ENCODE assay signal across 22 cellular contexts in the genomic region with DNA sequence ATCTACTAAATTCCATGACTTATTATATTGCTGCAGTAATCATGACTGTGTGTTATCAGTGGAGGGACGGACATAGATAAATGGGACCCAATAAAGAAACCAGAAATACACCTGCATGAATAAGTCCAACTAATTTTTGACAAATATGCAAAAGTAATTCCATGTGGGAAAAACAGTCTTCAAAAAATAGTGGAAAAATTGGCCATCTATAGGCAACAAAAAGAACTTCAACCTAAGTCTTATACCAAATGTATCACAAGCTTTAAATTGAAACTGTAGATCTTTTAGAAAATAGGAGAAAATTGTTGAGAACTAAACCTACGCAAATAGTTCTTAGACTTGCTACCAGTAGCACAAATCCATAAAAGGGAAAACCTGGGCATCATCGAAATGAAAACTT.
"Had no signal": no experiment of that assay in that cellular context is flagged by ENCODE, and none has a peak within 500 bp of the region (broad histone marks: within the 10 kb centered on the region; RNA-seq: fewer than 3 reads in every experiment).

No MANE protein-coding gene starts in this region.

- H3K27me3 ChIP-seq: gastroesophageal sphincter, heart right ventricle, testis, upper lobe of left lung had no signal

- H3K9me3 ChIP-seq: testis, upper lobe of left lung had no signal

- H3K4me3 ChIP-seq: gastroesophageal sphincter, heart right ventricle, left ventricle myocardium inferior, testis, upper lobe of left lung had no signal

- ATAC-seq: gastroesophageal sphincter; heart right ventricle; sciatic nerve; stimulated activated memory B cell treated with anti-CD40 and anti-IgM and Interleukin-4, amounts not matched to agents 10 μg/mL and 1 μg/mL and 100 μg/mL, for 72 hours had no signal

- H3K4me1 ChIP-seq: gastroesophageal sphincter, heart right ventricle, left ventricle myocardium inferior, testis had no signal

- H3K36me3 ChIP-seq: gastroesophageal sphincter, heart right ventricle, left ventricle myocardium inferior, upper lobe of left lung, WERI-Rb-1 had no signal

- DNase-seq: activated CD4-positive, alpha-beta T cell treated with anti-CD3 and anti-CD28 coated beads for 1 hour; activated CD8-positive, alpha-beta memory T cell treated with anti-CD3 and anti-CD28 coated beads for 24 hours; activated CD8-positive, alpha-beta memory T cell treated with anti-CD3 and anti-CD28 coated beads, Interleukin-2, amount 50 U/mL, for 48 hours; activated effector memory CD4-positive, alpha-beta T cell treated with Interleukin-2 at 50 U/mL for 16 hours; activated naive CD4-positive, alpha-beta T cell treated with anti-CD3 and anti-CD28 coated beads, Interleukin-2, amount 50 U/mL, for 16 hours; activated T-cell treated with anti-CD3 and anti-CD28 coated beads, Interleukin-2, amount 50 U/mL, for 48 hours; aorta; effector CD4-positive, alpha-beta T cell; heart right ventricle; immature natural killer cell; kidney glomerular epithelial cell; left ventricle myocardium inferior; mammary epithelial cell; stimulated activated CD4-positive, alpha-beta T cell treated with anti-CD3 and anti-CD28 coated beads, Interleukin-4, amount 100 ng/mL, for 4 hours; SW 1271; T-helper 2 cell; testis; upper lobe of left lung; WERI-Rb-1 had no signal

- H3K27ac ChIP-seq: gastroesophageal sphincter, heart right ventricle, left ventricle myocardium inferior, testis, upper lobe of left lung, WERI-Rb-1 had no signal
